In the genomic region with DNA sequence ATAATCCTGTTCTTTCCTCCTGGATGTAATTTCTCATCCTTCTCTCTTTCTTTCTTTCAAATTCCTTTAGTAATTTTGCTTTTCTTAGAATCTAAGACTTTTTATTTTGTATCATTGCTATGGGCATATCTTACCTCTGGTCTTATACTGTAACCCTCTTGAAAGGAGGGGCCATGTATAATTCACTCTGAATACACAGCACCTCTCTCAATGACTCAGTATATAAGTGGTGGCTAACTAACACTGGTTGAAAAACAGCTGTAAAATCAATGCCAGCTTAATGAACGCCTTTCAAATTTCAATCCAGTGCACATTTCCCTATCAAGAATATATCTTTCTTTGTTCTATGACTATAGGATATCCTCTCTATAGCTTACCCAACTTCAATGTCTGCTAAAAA, we compare ENCODE assay signal across 25 cellular contexts.
"Had no signal": no experiment of that assay in that cellular context is flagged by ENCODE, and none has a peak within 500 bp of the region (broad histone marks: within the 10 kb centered on the region; RNA-seq: fewer than 3 reads in every experiment).

No MANE protein-coding gene starts in this region.

- DNase-seq: activated CD4-positive, alpha-beta T cell treated with anti-CD3 and anti-CD28 coated beads for 48 hours; activated CD4-positive, alpha-beta T cell treated with anti-CD3 and anti-CD28 coated beads, Interleukin-2, amount 50 U/mL, for 48 hours; activated CD8-positive, alpha-beta memory T cell treated with anti-CD3 and anti-CD28 coated beads for 24 hours; activated gamma-delta T cell; activated naive CD8-positive, alpha-beta T cell treated with anti-CD3 and anti-CD28 coated beads, Interleukin-2, amount 10 ng/mL, durations not matched to agents 7 days and 5 days; cerebellar nuclear complex; colonic mucosa; effector CD8-positive, alpha-beta T cell; islet precursor cell; naive B cell; nucleus accumbens; pancreas; psoas muscle; stimulated activated CD4-positive, alpha-beta T cell treated with anti-CD3 and anti-CD28 coated beads, Interleukin-1b, Interleukin-23, amount 100 ng/mL, for 48 hours; stimulated activated CD4-positive, alpha-beta T cell treated with anti-CD3 and anti-CD28 coated beads, Interleukin-4, amount 100 ng/mL, for 4 hours; stimulated activated CD8-positive, alpha-beta memory T cell treated with anti-CD3 and anti-CD28 coated beads, Interleukin-4, amount 100 ng/mL, for 48 hours; T-helper 1 cell had no signal

- H3K9me3 Mint-ChIP-seq: activated naive CD8-positive, alpha-beta T cell treated with anti-CD3 and anti-CD28 coated beads, Interleukin-2, amount 10 ng/mL, durations not matched to agents 7 days and 5 days; brain; mesothelial cell of epicardium; naive B cell; stimulated activated memory B cell treated with anti-CD40 and anti-IgM and Interleukin-4, amounts not matched to agents 10 μg/mL and 1 μg/mL and 100 μg/mL, for 72 hours; T-helper 2 cell treated with Interferon-gamma antibody and Interleukin-4, amounts not matched to agents 5 μg/mL and 100 μg/mL, for 36 hours had no signal

- H3K4me1 Mint-ChIP-seq: brain; naive B cell; stimulated activated memory B cell treated with anti-CD40 and anti-IgM and Interleukin-4, amounts not matched to agents 10 μg/mL and 1 μg/mL and 100 μg/mL, for 72 hours had no signal

- H3K27me3 Mint-ChIP-seq: activated naive CD8-positive, alpha-beta T cell treated with anti-CD3 and anti-CD28 coated beads, Interleukin-2, amount 10 ng/mL, durations not matched to agents 7 days and 5 days; naive B cell; stimulated activated memory B cell treated with anti-CD40 and anti-IgM and Interleukin-4, amounts not matched to agents 10 μg/mL and 1 μg/mL and 100 μg/mL, for 72 hours had no signal

- H3K27me3 ChIP-seq: ascending aorta, cardiac muscle cell, colonic mucosa, pancreas, tibial nerve had no signal

- H3K4me2 ChIP-seq: smooth muscle cell had no signal

- H3K27ac Mint-ChIP-seq: activated naive CD8-positive, alpha-beta T cell treated with anti-CD3 and anti-CD28 coated beads, Interleukin-2, amount 10 ng/mL, durations not matched to agents 7 days and 5 days; mesothelial cell of epicardium; stimulated activated memory B cell treated with anti-CD40 and anti-IgM and Interleukin-4, amounts not matched to agents 10 μg/mL and 1 μg/mL and 100 μg/mL, for 72 hours; T-helper 2 cell treated with Interferon-gamma antibody and Interleukin-4, amounts not matched to agents 5 μg/mL and 100 μg/mL, for 36 hours had no signal

- ATAC-seq: psoas muscle; stimulated activated memory B cell treated with anti-CD40 and anti-IgM and Interleukin-4, amounts not matched to agents 10 μg/mL and 1 μg/mL and 100 μg/mL, for 72 hours had no signal

- H3K4me3 Mint-ChIP-seq: activated naive CD8-positive, alpha-beta T cell treated with anti-CD3 and anti-CD28 coated beads, Interleukin-2, amount 10 ng/mL, durations not matched to agents 7 days and 5 days; brain; mesothelial cell of epicardium; naive B cell; stimulated activated memory B cell treated with anti-CD40 and anti-IgM and Interleukin-4, amounts not matched to agents 10 μg/mL and 1 μg/mL and 100 μg/mL, for 72 hours; T-helper 2 cell treated with Interferon-gamma antibody and Interleukin-4, amounts not matched to agents 5 μg/mL and 100 μg/mL, for 36 hours had no signal

- H3K9me3 ChIP-seq: ascending aorta, colonic mucosa, pancreas, psoas muscle, tibial nerve had no signal

- H3K4me3 ChIP-seq: ascending aorta, cardiac muscle cell, colonic mucosa, pancreas, psoas muscle, smooth muscle cell, tibial nerve had no signal

- H3K4me1 ChIP-seq: ascending aorta, colonic mucosa, psoas muscle, tibial nerve had no signal

- H3K27ac ChIP-seq: ascending aorta, cardiac muscle cell, colonic mucosa, pancreas, psoas muscle, tibial nerve had no signal

- H3K36me3 ChIP-seq: colonic mucosa had no signal
